ENCODE assay signal across 15 cellular contexts in the genomic region with DNA sequence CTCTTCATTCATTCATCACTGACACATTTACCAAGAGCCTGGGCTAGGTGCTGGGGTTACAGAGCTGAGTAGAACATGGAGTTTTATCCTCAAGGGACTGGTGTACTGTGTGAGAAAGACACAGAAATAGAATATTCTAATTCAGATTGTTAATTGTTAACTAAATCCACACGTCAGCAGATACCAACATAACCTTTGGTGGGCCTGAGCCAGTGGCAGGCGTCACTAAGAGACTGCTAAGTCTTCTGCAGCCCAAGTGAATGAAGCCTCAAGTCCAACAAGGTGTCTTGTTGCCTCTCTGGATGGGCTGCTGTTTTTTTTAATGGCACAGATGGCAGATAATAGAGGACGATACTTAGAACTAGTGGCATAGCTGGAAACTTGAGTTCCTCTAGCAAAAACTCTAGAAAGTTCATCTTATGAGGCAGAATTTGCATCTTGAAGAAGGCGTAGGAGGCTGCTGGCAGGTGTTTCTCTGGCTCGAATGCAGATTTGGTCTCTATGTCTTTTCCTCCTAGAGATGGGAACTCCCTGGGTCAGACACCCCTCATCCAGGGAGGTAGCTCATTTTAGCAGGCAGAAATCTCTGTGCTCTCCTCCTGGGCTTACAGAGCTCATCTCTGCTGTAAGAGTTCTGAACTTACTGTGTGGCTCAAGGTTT.
DNase-seq lines count a peak whose midpoint lies in the region; ATAC-seq and TF ChIP-seq lines count a peak whose summit lies in the region.
"Had no signal": no experiment of that assay in that cellular context is flagged by ENCODE, and none has a peak within 500 bp of the region (broad histone marks: within the 10 kb centered on the region; RNA-seq: fewer than 3 reads in every experiment).

No MANE protein-coding gene starts in this region.

- H3K4me3 ChIP-seq in CD8-positive, alpha-beta T cell (ENCODE audit: low read depth, low read length) = no peak overlapping the region

- H3K4me3 Mint-ChIP-seq in nephron = no peak overlapping the region
- no peak overlapping the region for H3K4me3 Mint-ChIP-seq in CD8-positive, alpha-beta T cell
- H3K4me3 Mint-ChIP-seq: CD8-positive, alpha-beta memory T cell had no signal

- ATAC-seq in GM18907 (IDR thresholded peaks at IDR 0.05; ENCODE audit: unreplicated experiment) (peak; percentile 78), GM21529 (IDR thresholded peaks at IDR 0.05; ENCODE audit: unreplicated experiment) (peak; percentile 69), HG03095 (IDR thresholded peaks at IDR 0.05; ENCODE audit: unreplicated experiment) (peak; percentile 60), GM18505 (IDR thresholded peaks at IDR 0.05; ENCODE audit: unreplicated experiment) (no peak)
- no peak for ATAC-seq in CD8-positive, alpha-beta T cell
- ATAC-seq: HCT116, HepG2 had no signal

- H3K9me3 Mint-ChIP-seq in nephron = no peaks in the 10 kb centered on the region
- no peaks in the 10 kb centered on the region for H3K9me3 Mint-ChIP-seq in CD8-positive, alpha-beta T cell

- intact Hi-C loops in CD8-positive, alpha-beta T cell (cut with DNase I, micrococcal nuclease) = no loop called here

- TF ChIP-seq CTCF in nephron (IDR thresholded peaks at IDR 0.05; ENCODE audit: unreplicated experiment in 3 of 3) = no peak
- TF ChIP-seq CTCF in CD8-positive, alpha-beta T cell (IDR thresholded peaks at IDR 0.05) = no peak

- CTCF ChIA-PET in CD8-positive, alpha-beta T cell (lab: Charles Lee) = no interaction called here

- no peaks in the 10 kb centered on the region for H3K27me3 ChIP-seq in CD8-positive, alpha-beta T cell (ENCODE audit: insufficient read depth, low read length)

- H3K36me3 ChIP-seq in CD8-positive, alpha-beta T cell (ENCODE audit: insufficient read depth, low read length) = no peaks in the 10 kb centered on the region

- no peaks in the 10 kb centered on the region for H3K36me3 Mint-ChIP-seq in nephron (ENCODE audit: low read depth)
- no peaks in the 10 kb centered on the region for H3K36me3 Mint-ChIP-seq in CD8-positive, alpha-beta T cell
- H3K36me3 Mint-ChIP-seq: CD8-positive, alpha-beta memory T cell had no signal

- TF ChIP-seq POLR2A in GM18505 (IDR thresholded peaks at IDR 0.05; ENCODE audit: borderline replicate concordance, extremely low read depth, insufficient read depth, insufficient read length) = no peak

- H3K4me1 ChIP-seq in CD8-positive, alpha-beta T cell (ENCODE audit: insufficient read depth, low read length) = no peaks in the 10 kb centered on the region

- peaks cover 48% of the 10 kb centered on the region for H3K4me1 Mint-ChIP-seq in nephron
- no peaks in the 10 kb centered on the region for H3K4me1 Mint-ChIP-seq in CD8-positive, alpha-beta T cell (ENCODE audit: low read depth)
- H3K4me1 Mint-ChIP-seq: CD8-positive, alpha-beta memory T cell had no signal

- no peak overlapping the region for H3K27ac ChIP-seq in CD8-positive, alpha-beta T cell (ENCODE audit: low read depth, low read length)
- H3K27ac ChIP-seq: VCaP had no signal

- no peaks in the 10 kb centered on the region for H3K9me3 ChIP-seq in CD8-positive, alpha-beta T cell (ENCODE audit: low read length)

- POLR2A ChIA-PET in CD8-positive, alpha-beta T cell (lab: Charles Lee) = no interaction called here

- no peak for DNase-seq in CD8-positive, alpha-beta T cell
- no peak for DNase-seq in NCI-H2171 treated with DMSO at 0.1 percent for 48 hours (lab: John Stamatoyannopoulos, UW)
- no peak for DNase-seq in activated naive CD4-positive, alpha-beta T cell treated with Interleukin-2 at 50 U/mL for 16 hours
- DNase-seq: activated T-cell treated with anti-CD3 and anti-CD28 coated beads, Interleukin-2, amount 50 U/mL, for 48 hours; NCI-H1436; substantia nigra had no signal

- H3K27me3 Mint-ChIP-seq in nephron (ENCODE audit: low read depth) = peaks cover 32% of the 10 kb centered on the region
- peaks cover 7% of the 10 kb centered on the region for H3K27me3 Mint-ChIP-seq in CD8-positive, alpha-beta T cell (ENCODE audit: low read depth)

- H3K27ac Mint-ChIP-seq in nephron = peak overlapping the region; percentile 78 to 93 (median 88)
- H3K27ac Mint-ChIP-seq in CD8-positive, alpha-beta T cell = no peak overlapping the region
- H3K27ac Mint-ChIP-seq: CD8-positive, alpha-beta memory T cell had no signal

Comparison
In these comparisons a context has a peak if more than half of its experiments do, and no peak if none do; other contexts are left out.
1. ATAC-seq: peak in GM18907 (single experiment), GM21529 (single experiment) and HG03095 (single experiment); none in CD8-positive, alpha-beta T cell (single experiment) and GM18505 (single experiment).